9 cellular contexts compared by ENCODE assay signal in genomic region chr13:32019612-32020233, GRCh38. TPM values are rescaled to one million over a fixed set of nuclear protein-coding genes. Genes with fewer than 3 reads are reported as not detected.
A peak's percentile ranks its signal among the peaks of the same experiment; 100 is the strongest.
DNase-seq lines count a peak whose midpoint lies in the region; ATAC-seq and TF ChIP-seq lines count a peak whose summit lies in the region.
"Had no signal": no experiment of that assay in that cellular context is flagged by ENCODE, and none has a peak within 500 bp of the region (broad histone marks: within the 10 kb centered on the region; RNA-seq: fewer than 3 reads in every experiment).

No MANE protein-coding gene starts in this region.

- ATAC-seq in HG02981 (IDR thresholded peaks at IDR 0.05; ENCODE audit: unreplicated experiment) = peak; percentile 71
- no peak for ATAC-seq in GM19035 (IDR thresholded peaks at IDR 0.05; ENCODE audit: unreplicated experiment)

- intact Hi-C loops in MCF 10A (cut with micrococcal nuclease) = loop anchor here (1.0 to 10.0 kb wide), 2 partner anchors 115 to 291 kb away; no protein-coding TSS in a partner anchor

- TF ChIP-seq CTCF in GM12875 (IDR thresholded peaks at IDR 0.05; ENCODE audit: borderline replicate concordance, insufficient read depth, low read depth, low read length) (peak; percentile 70), MCF 10A (IDR thresholded peaks at IDR 0.05; ENCODE audit: unreplicated experiment) (peak; percentile 64)

- no peaks in the 10 kb centered on the region for H3K36me3 Mint-ChIP-seq in MCF 10A (ENCODE audit: insufficient read depth, unreplicated experiment)

- H3K9me3 Mint-ChIP-seq in MCF 10A (ENCODE audit: unreplicated experiment) = no peaks in the 10 kb centered on the region

- DNase-seq in AG20443 (ENCODE audit: low spot score) (peak; percentile 71), NOMO-1 treated with DMSO at 0.1 percent for 48 hours (lab: John Stamatoyannopoulos, UW; ENCODE audit: unreplicated experiment) (peak; percentile 72), MCF 10A (ENCODE audit: unreplicated experiment) (peak; percentile 63), islet precursor cell (peak; percentile 77), substantia nigra (lab: John Stamatoyannopoulos, UW) (peak in 28 of 49 donors; percentile 1 to 60 (median 20))

- no peak overlapping the region for H3K27ac Mint-ChIP-seq in MCF 10A (ENCODE audit: low read depth, unreplicated experiment)

- no peak overlapping the region for H3K4me3 ChIP-seq in GM12875 (ENCODE audit: low read depth, low read length)

- CTCF ChIA-PET in MCF 10A (lab: Yijun Ruan, JAX) = interaction anchor here (0.5 to 1.1 kb wide), 11 partner anchors 18 to 1816 kb away, joined by 3 to 4 read pairs (median 3); no protein-coding TSS in a partner anchor

- no peaks in the 10 kb centered on the region for H3K27me3 Mint-ChIP-seq in MCF 10A (ENCODE audit: insufficient read depth, unreplicated experiment)

- H3K4me3 Mint-ChIP-seq in MCF 10A (ENCODE audit: unreplicated experiment) = no peak overlapping the region

- H3K4me1 Mint-ChIP-seq in MCF 10A (ENCODE audit: insufficient read depth, unreplicated experiment) = no peaks in the 10 kb centered on the region

- POLR2A ChIA-PET in MCF 10A (lab: Yijun Ruan, JAX) = no interaction called here

- BruUV-seq in MCF 10A (replicated peaks; lab: Mats Ljungman, UMichigan) = no TSS peak

- no peak overlapping the region for H3K27ac ChIP-seq in substantia nigra (ENCODE audit: low read depth, low read length, poor library complexity, severe bottlenecking)
- H3K27ac ChIP-seq: neutrophil had no signal

RNA-seq across cellular contexts. Expression of gene FRY, which starts 11.9 kb away (rescaled TPM):
- total RNA-seq in MCF 10A (2022) = 8.9 and 9.1 TPM in 2 replicates

Comparison
In these comparisons a context has a peak if more than half of its experiments do, and no peak if none do; other contexts are left out.
1. DNase-seq: peak in every context shown above with its lines; median percentile 77 in islet precursor cell; 72 in NOMO-1 treated with DMSO at 0.1 percent for 48 hours; 71 in AG20443; 63 in MCF 10A; 20 in substantia nigra.